17 cellular contexts compared by ENCODE assay signal in the genomic region with DNA sequence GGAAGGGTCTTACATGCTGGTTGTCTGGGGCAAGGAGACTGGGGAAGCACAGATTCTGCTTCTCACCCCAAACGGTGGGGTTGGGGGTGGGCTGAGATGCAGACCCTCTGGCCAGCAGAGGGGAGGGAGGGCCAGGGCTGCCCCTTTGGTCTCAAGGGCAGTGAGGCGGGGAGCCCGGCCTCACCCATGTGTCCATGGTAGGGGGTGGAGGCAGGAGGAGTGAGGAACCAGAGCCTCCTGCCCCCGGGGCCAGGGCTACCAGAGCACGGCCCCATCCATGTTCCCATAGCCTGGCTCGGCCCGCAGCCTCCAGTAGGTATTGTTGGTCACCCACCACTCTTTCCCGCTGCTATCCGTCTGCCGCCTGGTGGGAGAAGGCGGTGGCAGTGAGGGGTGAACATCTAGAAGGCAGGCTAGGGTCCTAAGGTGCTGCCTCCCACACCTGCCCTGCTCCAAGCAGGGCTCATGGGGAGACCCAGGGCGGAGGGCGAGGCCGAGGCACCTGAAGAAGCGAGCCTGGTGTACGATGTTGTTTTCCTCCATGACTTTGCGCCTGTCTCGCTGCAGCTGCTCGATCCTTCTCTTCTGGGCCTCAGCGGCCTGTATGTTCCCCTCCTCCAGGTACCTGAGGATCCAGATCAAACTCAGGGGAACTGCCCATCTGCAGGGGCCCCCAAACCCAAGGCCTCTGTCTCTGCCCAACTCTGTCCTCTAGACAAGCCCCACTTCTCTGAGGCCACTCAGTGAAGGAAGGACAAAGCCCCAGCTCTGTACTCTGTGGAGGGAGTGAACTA. TPM values are rescaled to one million over a fixed set of nuclear protein-coding genes. Genes with fewer than 3 reads are reported as not detected.
DNase-seq lines count a peak whose midpoint lies in the region; ATAC-seq and TF ChIP-seq lines count a peak whose summit lies in the region.
"Had no signal": no experiment of that assay in that cellular context is flagged by ENCODE, and none has a peak within 500 bp of the region (broad histone marks: within the 10 kb centered on the region; RNA-seq: fewer than 3 reads in every experiment).

No MANE protein-coding gene starts in this region.

- H3K27me3 ChIP-seq in NT2/D1 (ENCODE audit: insufficient read depth, insufficient read length) = no peaks in the 10 kb centered on the region
- H3K27me3 ChIP-seq in endodermal cell (ENCODE audit: control insufficient read depth, insufficient read depth, low read length, poor library complexity, severe bottlenecking) = no peaks in the 10 kb centered on the region
- H3K27me3 ChIP-seq in sigmoid colon = no peaks in the 10 kb centered on the region

- no peak for TF ChIP-seq EP300 in sigmoid colon (IDR thresholded peaks at IDR 0.05)

- H3K36me3 ChIP-seq in NT2/D1 (ENCODE audit: insufficient read depth, insufficient read length, low read length) (peaks cover 49% of the 10 kb centered on the region), endodermal cell (ENCODE audit: control insufficient read depth, insufficient read depth, low read length) (peaks cover 12% of the 10 kb centered on the region), sigmoid colon (peaks cover 0 to 38% (median 11%) of the 10 kb centered on the region in 4 donors)

- H3K4me3 ChIP-seq in NT2/D1 (ENCODE audit: insufficient read length, low read depth) (no peak overlapping the region), endodermal cell (ENCODE audit: low read length) (no peak overlapping the region), sigmoid colon (no peak overlapping the region)
- H3K4me3 ChIP-seq: GM23248 had no signal

- H3K27ac ChIP-seq in endodermal cell (ENCODE audit: low read depth, low read length) (no peak overlapping the region), sigmoid colon (no peak overlapping the region)
- H3K27ac ChIP-seq: GM23248 had no signal

- 89 to 97% methylated on average over 10 to 20 of the region's 20 CpGs for WGBS in endodermal cell (ENCODE audit: insufficient coverage in 1 of 2, insufficient read length in 1 of 2), 2 experiments
- 92 to 95% methylated on average over 20 of the region's 20 CpGs for WGBS in sigmoid colon, 2 donors

- H3K9ac ChIP-seq in NT2/D1 (ENCODE audit: insufficient read length, low read depth) = peak overlapping the region; percentile 36
- H3K9ac ChIP-seq in endodermal cell (ENCODE audit: extremely low read depth, low read length, poor library complexity, severe bottlenecking) = no peak overlapping the region
- H3K9ac ChIP-seq: GM23248 had no signal

- no peaks in the 10 kb centered on the region for H3K9me3 Mint-ChIP-seq in endodermal cell
- H3K9me3 Mint-ChIP-seq: CD4-positive, alpha-beta T cell; HFFc6 had no signal

- DNase-seq in D341Med (ENCODE audit: low spot score) = peak; percentile 27
- no peak for DNase-seq in NT2/D1 (ENCODE audit: low read depth, low spot score)
- peak; percentile 36 for DNase-seq in endodermal cell
- peak; percentile 52 for DNase-seq in sigmoid colon
- DNase-seq in anterior cingulate cortex (lab: John Stamatoyannopoulos, UW) = no peak
- DNase-seq: CD4-positive, alpha-beta T cell; GF-D8; GM23248; HFFc6; MM.1S; NCI-H1105; NCI-H187; NCI-H446 treated with DMSO at 0.1 percent for 48 hours; NCI-H774 had no signal

- intact Hi-C loops in sigmoid colon (cut with DNase I) = no loop called here

- no peak overlapping the region for H3K4me3 Mint-ChIP-seq in endodermal cell
- H3K4me3 Mint-ChIP-seq: B cell; CD4-positive, alpha-beta T cell; HFFc6 had no signal

- H3K4me1 ChIP-seq in NT2/D1 (ENCODE audit: insufficient read depth, insufficient read length) = peaks cover 10% of the 10 kb centered on the region
- H3K4me1 ChIP-seq in endodermal cell (ENCODE audit: control insufficient read depth, insufficient read depth, low read length) = no peaks in the 10 kb centered on the region
- H3K4me1 ChIP-seq in sigmoid colon = peaks cover 0 to 9% (median 0%) of the 10 kb centered on the region in 4 donors

- H3K27ac Mint-ChIP-seq in endodermal cell = no peak overlapping the region
- H3K27ac Mint-ChIP-seq: B cell; CD4-positive, alpha-beta T cell; HFFc6 had no signal

- ATAC-seq in HG02588 (IDR thresholded peaks at IDR 0.05; ENCODE audit: unreplicated experiment) (no peak), HG02852 (IDR thresholded peaks at IDR 0.05; ENCODE audit: unreplicated experiment) (no peak)

- no peak for TF ChIP-seq CTCF in endodermal cell (conservative IDR thresholded peaks at IDR 0.05)
- TF ChIP-seq CTCF in sigmoid colon (IDR thresholded peaks at IDR 0.05) = no peak

- peaks cover 2% of the 10 kb centered on the region for H3K4me1 Mint-ChIP-seq in endodermal cell
- H3K4me1 Mint-ChIP-seq: B cell had no signal

- peaks cover 14% of the 10 kb centered on the region for H3K36me3 Mint-ChIP-seq in endodermal cell (ENCODE audit: low read depth)

- peaks cover 3% of the 10 kb centered on the region for H3K27me3 Mint-ChIP-seq in endodermal cell (ENCODE audit: insufficient read depth)
- H3K27me3 Mint-ChIP-seq: B cell; CD4-positive, alpha-beta T cell had no signal

- TF ChIP-seq POLR2A in sigmoid colon (IDR thresholded peaks at IDR 0.05) = no peak

- H3K9me3 ChIP-seq in NT2/D1 (ENCODE audit: insufficient read depth, low read length) = no peaks in the 10 kb centered on the region
- H3K9me3 ChIP-seq in endodermal cell (ENCODE audit: control insufficient read depth, low read length) = no peaks in the 10 kb centered on the region
- no peaks in the 10 kb centered on the region for H3K9me3 ChIP-seq in sigmoid colon

RNA-seq across cellular contexts. Expression of gene OSBPL7, which starts 13.4 kb away (rescaled TPM):
- 10 to 100 TPM; 11.4 to 15.5 TPM for total RNA-seq in endodermal cell
- 15.6 TPM for polyA plus RNA-seq in endodermal cell (2013, experiment 1 of 2)
- polyA plus RNA-seq in endodermal cell (2013, experiment 2 of 2) = 11.0 TPM
- total RNA-seq in sigmoid colon = 1 to 10 TPM; 2.9 to 7.8 (median 4.1) TPM
- 10 to 100 TPM; 14.1 to 40.8 (median 16.2) TPM for polyA plus RNA-seq in sigmoid colon

RNA-seq across cellular contexts. Expression of gene MRPL10, which starts 23.1 kb away (rescaled TPM):
- total RNA-seq in endodermal cell (10 to 100 TPM; 56.3 to 65.3 TPM), sigmoid colon (10 to 100 TPM; 54.8 to 58.8 (median 56.9) TPM)
- polyA plus RNA-seq in endodermal cell (2013, experiment 1 of 2) = 85.0 TPM
- 67.6 TPM for polyA plus RNA-seq in endodermal cell (2013, experiment 2 of 2)
- 10 to 100 TPM; 38.8 to 49.4 (median 42.6) TPM for polyA plus RNA-seq in sigmoid colon

RNA-seq across cellular contexts. Expression of gene LRRC46, which starts 23.2 kb away (rescaled TPM):
- total RNA-seq in endodermal cell (under 1 TPM; 0.73 to 0.82 TPM), sigmoid colon (under 1 TPM in 2 of 4 donors, not detected in 2; 0.28 to 0.36 TPM)
- polyA plus RNA-seq in endodermal cell (2013, experiment 1 of 2) = 1.2 TPM
- polyA plus RNA-seq in endodermal cell (2013, experiment 2 of 2) = 1.5 TPM
- polyA plus RNA-seq in sigmoid colon = under 1 TPM in 1 of 3 donors, not detected in 2; 0.48 TPM
- total RNA-seq: GM23248 had no signal

RNA-seq across cellular contexts. Expression of gene SCRN2, which starts 32.8 kb away (rescaled TPM):
- total RNA-seq in endodermal cell (10 to 100 TPM; 54.5 to 71.9 TPM), sigmoid colon (10 to 100 TPM; 22.5 to 28.8 (median 23.4) TPM)
- 50.1 TPM for polyA plus RNA-seq in endodermal cell (2013, experiment 1 of 2)
- polyA plus RNA-seq in endodermal cell (2013, experiment 2 of 2) = 44.5 TPM
- polyA plus RNA-seq in sigmoid colon = 10 to 100 TPM; 36.0 to 44.6 (median 42.6) TPM

RNA-seq across cellular contexts. Expression of gene SP6, which starts 42.7 kb away (rescaled TPM):
- 1 to 10 TPM; 3.1 to 3.7 TPM for total RNA-seq in endodermal cell
- 2.6 TPM for polyA plus RNA-seq in endodermal cell (2013, experiment 1 of 2)
- polyA plus RNA-seq in endodermal cell (2013, experiment 2 of 2) = 2.6 TPM
- total RNA-seq in sigmoid colon = under 1 TPM in 1 of 4 donors, not detected in 3; 0.16 TPM
- 10 to 100 TPM in 1 of 3 donors, 1 to 10 TPM in 2; 1.2 to 18.8 (median 3.5) TPM for polyA plus RNA-seq in sigmoid colon
- total RNA-seq: B cell, GM23248 had no signal
- polyA plus RNA-seq: GM23248 had no signal

Comparison
In these comparisons a context has a peak if more than half of its experiments do, and no peak if none do; other contexts are left out.
1. DNase-seq: peak in D341Med (single experiment), endodermal cell (single experiment) and sigmoid colon (single experiment); none in NT2/D1 (single experiment) and anterior cingulate cortex (0 of 58).